25 cellular contexts compared by ENCODE assay signal in genomic region chr4:19455850-19456602, GRCh38.
DNase-seq lines count a peak whose midpoint lies in the region; TF ChIP-seq lines count a peak whose summit lies in the region.
"Had no signal": no experiment of that assay in that cellular context is flagged by ENCODE, and none has a peak within 500 bp of the region (broad histone marks: within the 10 kb centered on the region; RNA-seq: fewer than 3 reads in every experiment).

No MANE protein-coding gene starts in this region.

- no peak for TF ChIP-seq RAD21 in SK-N-SH (IDR thresholded peaks at IDR 0.05; ENCODE audit: low read length)

- H4K20me1 ChIP-seq in SK-N-SH (ENCODE audit: insufficient read depth) = no peaks in the 10 kb centered on the region

- H3K4me2 ChIP-seq in SK-N-SH = no peak overlapping the region
- H3K4me2 ChIP-seq: KMS-11 had no signal

- no peaks in the 10 kb centered on the region for H3K27me3 ChIP-seq in SK-N-SH (ENCODE audit: insufficient read depth)
- H3K27me3 ChIP-seq: dorsolateral prefrontal cortex, heart left ventricle, left lung, Peyer's patch, right atrium auricular region, spleen, transverse colon had no signal

- H3K36me3 ChIP-seq in SK-N-SH (replicated peaks in 1 of 2; ENCODE audit: control insufficient read depth in 1 of 2, insufficient read depth in 2 of 2, low read length in 1 of 2) = no peaks in the 10 kb centered on the region
- H3K36me3 ChIP-seq: heart left ventricle, left lung, Peyer's patch, right atrium auricular region, spleen, transverse colon had no signal

- H3K4me1 ChIP-seq in SK-N-SH (ENCODE audit: control insufficient read depth in 1 of 2, insufficient read depth in 2 of 2, low read depth in 1 of 2, low read length in 1 of 2) = no peaks in the 10 kb centered on the region
- H3K4me1 ChIP-seq: heart left ventricle, left lung, Peyer's patch, right atrium auricular region, spleen, transverse colon had no signal

- H3K9ac ChIP-seq in SK-N-SH = no peak overlapping the region
- H3K9ac ChIP-seq: GM23248, KMS-11 had no signal

- no peak overlapping the region for H3K4me3 ChIP-seq in SK-N-SH (ENCODE audit: low read depth in 2 of 2, low read length in 1 of 2)
- H3K4me3 ChIP-seq: dorsolateral prefrontal cortex, GM23248, heart left ventricle, left lung, Peyer's patch, right atrium auricular region, spleen, transverse colon had no signal

- H2AFZ ChIP-seq in SK-N-SH (ENCODE audit: low read depth) = no peak overlapping the region
- H2AFZ ChIP-seq: GM23248 had no signal

- TF ChIP-seq CTCF in C4-2B (conservative IDR thresholded peaks at IDR 0.05) (no peak), SK-N-SH (IDR thresholded peaks at IDR 0.05) (no peak)

- DNase-seq in NCI-H1105 treated with DMSO at 0.1 percent for 48 hours (lab: John Stamatoyannopoulos, UW) (peak; percentile 56), NCI-H510A treated with DMSO at 0.1 percent for 48 hours (lab: John Stamatoyannopoulos, UW) (peak; percentile 53), SHP77 treated with DMSO at 0.1 percent for 48 hours (lab: John Stamatoyannopoulos, UW) (peak; percentile 24), GF-D8 (lab: John Stamatoyannopoulos, UW) (no peak), epidermal melanocyte (ENCODE audit: insufficient read length, low spot score) (no peak), H4 (ENCODE audit: low spot score) (no peak), SK-N-SH (no peak)
- DNase-seq: activated CD8-positive, alpha-beta memory T cell treated with anti-CD3 and anti-CD28 coated beads, Interleukin-2, amount 50 U/mL, for 48 hours; activated naive CD8-positive, alpha-beta T cell treated with anti-CD3 and anti-CD28 coated beads, Interleukin-2, amount 10 ng/mL, durations not matched to agents 7 days and 5 days; COR-L47; DND-41; dorsolateral prefrontal cortex; GM23248; heart left ventricle; MV-4-11; natural killer cell; Peyer's patch; spleen; stimulated activated CD4-positive, alpha-beta T cell treated with anti-CD3 and anti-CD28 coated beads, Interleukin-4, amount 100 ng/mL, for 24 hours; stimulated activated naive CD8-positive, alpha-beta T cell treated with anti-CD3 and anti-CD28 coated beads, Interleukin-15, Interleukin-2, amounts not matched to agents 100 U/mL and 50 U/mL, for 24 hours; transverse colon had no signal

- no peaks in the 10 kb centered on the region for H3F3A ChIP-seq in SK-N-SH (replicated peaks; ENCODE audit: insufficient read depth)

- no peaks in the 10 kb centered on the region for H3K79me2 ChIP-seq in SK-N-SH (ENCODE audit: insufficient read depth)

- no peak for TF ChIP-seq EP300 in SK-N-SH (IDR thresholded peaks at IDR 0.05; ENCODE audit: borderline replicate concordance in 1 of 2, low read depth in 1 of 2, low read length in 1 of 2)

- no peaks in the 10 kb centered on the region for H3K9me2 ChIP-seq in SK-N-SH

- 89% methylated on average over 21 of the region's 21 CpGs for WGBS in SK-N-SH (ENCODE audit: low lambda C conversion rate)

- CTCF ChIA-PET in SK-N-SH (lab: Yijun Ruan, JAX) = interaction anchor here (1.4 kb wide), 1 partner anchor 8 kb away, joined by 3 read pairs; no protein-coding TSS in a partner anchor

- peak overlapping the region; percentile 54 for H3K27ac ChIP-seq in C4-2B
- no peak overlapping the region for H3K27ac ChIP-seq in SK-N-SH (ENCODE audit: low read depth in 2 of 2, low read length in 1 of 2)
- H3K27ac ChIP-seq: dorsolateral prefrontal cortex, GM23248, heart left ventricle, KMS-11, left lung, Peyer's patch, right atrium auricular region, spleen, transverse colon had no signal

- H3K9me3 ChIP-seq in SK-N-SH = no peaks in the 10 kb centered on the region
- H3K9me3 ChIP-seq: right atrium auricular region, transverse colon had no signal

- POLR2A ChIA-PET in SK-N-SH (lab: Yijun Ruan, JAX) = no interaction called here

TF ChIP-seq in SK-N-SH, 30 proteins besides CTCF, POLR2A, EP300 and RAD21:
- TF ChIP-seq, protein P1, sequence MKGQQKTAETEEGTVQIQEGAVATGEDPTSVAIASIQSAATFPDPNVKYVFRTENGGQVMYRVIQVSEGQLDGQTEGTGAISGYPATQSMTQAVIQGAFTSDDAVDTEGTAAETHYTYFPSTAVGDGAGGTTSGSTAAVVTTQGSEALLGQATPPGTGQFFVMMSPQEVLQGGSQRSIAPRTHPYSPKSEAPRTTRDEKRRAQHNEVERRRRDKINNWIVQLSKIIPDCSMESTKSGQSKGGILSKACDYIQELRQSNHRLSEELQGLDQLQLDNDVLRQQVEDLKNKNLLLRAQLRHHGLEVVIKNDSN (IDR thresholded peaks at IDR 0.05; ENCODE audit: borderline replicate concordance, low read depth) = no peak
- no peak for TF ChIP-seq SMC3 (IDR thresholded peaks at IDR 0.05; ENCODE audit: low read depth, low read length)
- no peak for TF ChIP-seq ZBTB33 (IDR thresholded peaks at IDR 0.05; ENCODE audit: borderline replicate concordance, low read depth)
- no peak for TF ChIP-seq MAX (IDR thresholded peaks at IDR 0.05; ENCODE audit: low read depth)
- no peak for TF ChIP-seq GATA2 (CRISPR knock-in tag; IDR thresholded peaks at IDR 0.05)
- no peak for TF ChIP-seq TEAD4 (IDR thresholded peaks at IDR 0.05; ENCODE audit: borderline replicate concordance, insufficient read depth)
- no peak for TF ChIP-seq POLR2AphosphoS5 (IDR thresholded peaks at IDR 0.05; ENCODE audit: low read depth, low read length)
- no peak for TF ChIP-seq SIN3A (IDR thresholded peaks at IDR 0.05; ENCODE audit: borderline replicate concordance, low read depth, low read length)
- TF ChIP-seq FOXM1 (IDR thresholded peaks at IDR 0.05; ENCODE audit: low read depth) = no peak
- TF ChIP-seq MEF2A (IDR thresholded peaks at IDR 0.05; ENCODE audit: borderline replicate concordance, low read depth) = no peak
- TF ChIP-seq RXRA (IDR thresholded peaks at IDR 0.05; ENCODE audit: borderline replicate concordance, low read depth) = no peak
- no peak for TF ChIP-seq IRF3 (IDR thresholded peaks at IDR 0.05; ENCODE audit: low read depth, low read length)
- TF ChIP-seq, protein P2, sequence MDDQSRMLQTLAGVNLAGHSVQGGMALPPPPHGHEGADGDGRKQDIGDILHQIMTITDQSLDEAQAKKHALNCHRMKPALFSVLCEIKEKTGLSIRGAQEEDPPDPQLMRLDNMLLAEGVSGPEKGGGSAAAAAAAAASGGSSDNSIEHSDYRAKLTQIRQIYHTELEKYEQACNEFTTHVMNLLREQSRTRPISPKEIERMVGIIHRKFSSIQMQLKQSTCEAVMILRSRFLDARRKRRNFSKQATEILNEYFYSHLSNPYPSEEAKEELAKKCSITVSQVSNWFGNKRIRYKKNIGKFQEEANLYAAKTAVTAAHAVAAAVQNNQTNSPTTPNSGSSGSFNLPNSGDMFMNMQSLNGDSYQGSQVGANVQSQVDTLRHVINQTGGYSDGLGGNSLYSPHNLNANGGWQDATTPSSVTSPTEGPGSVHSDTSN (IDR thresholded peaks at IDR 0.05) = no peak
- no peak for TF ChIP-seq CHD2 (IDR thresholded peaks at IDR 0.05; ENCODE audit: low read length, partially characterized antibody)
TF ChIP-seq in SK-N-SH: peak in this region for 0.

Comparison
In these comparisons a context has a peak if more than half of its experiments do, and no peak if none do; other contexts are left out.
1. DNase-seq: peak in NCI-H1105 treated with DMSO at 0.1 percent for 48 hours (single experiment), NCI-H510A treated with DMSO at 0.1 percent for 48 hours (single experiment) and SHP77 treated with DMSO at 0.1 percent for 48 hours (single experiment); none in GF-D8 (single experiment), epidermal melanocyte (single experiment), H4 (single experiment) and SK-N-SH (single experiment).